ENCODE assay signal across 33 cellular contexts in genomic region chr20:19924255-19924654, GRCh38.
"Had no signal": no experiment of that assay in that cellular context is flagged by ENCODE, and none has a peak within 500 bp of the region (broad histone marks: within the 10 kb centered on the region; RNA-seq: fewer than 3 reads in every experiment).

No MANE protein-coding gene starts in this region.

- H3K27me3 ChIP-seq: adrenal gland, body of pancreas, gastrocnemius medialis, heart left ventricle had no signal

- DNase-seq: activated CD4-positive, alpha-beta memory T cell treated with anti-CD3 and anti-CD28 coated beads for 36 hours; activated CD4-positive, alpha-beta T cell treated with anti-CD3 and anti-CD28 coated beads for 36 hours; activated CD4-positive, alpha-beta T cell treated with anti-CD3 and anti-CD28 coated beads, Interleukin-2, amount 10 ng/mL, durations not matched to agents 24 days and 14 days; activated CD4-positive, CD25-positive, alpha-beta regulatory T cell; activated CD4-positive, CD25-positive, alpha-beta regulatory T cell treated with anti-CD3 and anti-CD28 coated beads, Interleukin-2, amount 50 U/mL, for 72 hours; activated CD8-positive, alpha-beta memory T cell treated with anti-CD3 and anti-CD28 coated beads, Interleukin-2, amount 10 ng/mL, durations not matched to agents 7 days and 5 days; activated CD8-positive, alpha-beta memory T cell treated with anti-CD3 and anti-CD28 coated beads, Interleukin-2, amount 50 U/mL, for 4 hours; activated CD8-positive, alpha-beta T cell treated with anti-CD3 and anti-CD28 coated beads, Interleukin-2, amount 10 ng/mL, durations not matched to agents 7 days and 5 days; activated effector memory CD4-positive, alpha-beta T cell treated with anti-CD3 and anti-CD28 coated beads, Interleukin-2, amount 50 U/mL, for 16 hours; activated naive CD4-positive, alpha-beta T cell treated with anti-CD3 and anti-CD28 coated beads for 36 hours; activated naive CD8-positive, alpha-beta T cell treated with anti-CD3 and anti-CD28 coated beads for 36 hours; activated naive CD8-positive, alpha-beta T cell treated with anti-CD3 and anti-CD28 coated beads, Interleukin-2, amount 50 U/mL, for 24 hours; activated T-cell treated with anti-CD3 and anti-CD28 coated beads, Interleukin-2, amount 50 U/mL, for 1 hour; activated T-cell treated with anti-CD3 and anti-CD28 coated beads, Interleukin-2, amount 50 U/mL, for 48 hours; adrenal gland; amygdala; aorta; body of pancreas; caudate nucleus; effector CD8-positive, alpha-beta T cell; foreskin fibroblast; gastrocnemius medialis; glutamatergic neuron; heart left ventricle; T-helper 2 cell had no signal

- H3K9me3 ChIP-seq: adrenal gland, body of pancreas, gastrocnemius medialis, heart left ventricle had no signal

- H3K27ac Mint-ChIP-seq: activated CD4-positive, alpha-beta memory T cell treated with anti-CD3 and anti-CD28 coated beads for 36 hours; activated CD4-positive, alpha-beta T cell treated with anti-CD3 and anti-CD28 coated beads for 36 hours; activated CD4-positive, alpha-beta T cell treated with anti-CD3 and anti-CD28 coated beads, Interleukin-2, amount 10 ng/mL, durations not matched to agents 24 days and 14 days; activated CD8-positive, alpha-beta memory T cell treated with anti-CD3 and anti-CD28 coated beads, Interleukin-2, amount 10 ng/mL, durations not matched to agents 7 days and 5 days; activated CD8-positive, alpha-beta T cell treated with anti-CD3 and anti-CD28 coated beads, Interleukin-2, amount 10 ng/mL, durations not matched to agents 7 days and 5 days; activated naive CD4-positive, alpha-beta T cell treated with anti-CD3 and anti-CD28 coated beads for 36 hours; activated naive CD4-positive, alpha-beta T cell treated with anti-CD3 and anti-CD28 coated beads, Interleukin-2, amount 50 U/mL, for 24 hours; activated naive CD8-positive, alpha-beta T cell treated with anti-CD3 and anti-CD28 coated beads for 36 hours; activated naive CD8-positive, alpha-beta T cell treated with anti-CD3 and anti-CD28 coated beads, Interleukin-2, amount 50 U/mL, for 24 hours; activated T-helper 1 cell treated with anti-CD3 and anti-CD28 coated beads, Interleukin-12 subunit alpha, Interleukin-12 subunit beta, Interleukin-2, Interleukin-4 antibody, amounts not matched to agents 30 ng/mL and 10 ng/mL and 1 ng/mL, durations not matched to agents 14 hours and 24 hours and 36 hours; activated T-helper 2 cell treated with anti-CD3 and anti-CD28 coated beads, Interferon-gamma antibody, Interleukin-2, Interleukin-4, amounts not matched to agents 10 μg/mL and 5 μg/mL and 100 μg/mL, durations not matched to agents 14 hours and 24 hours and 36 hours had no signal

- ATAC-seq: activated CD4-positive, alpha-beta T cell treated with anti-CD3 and anti-CD28 coated beads for 36 hours; activated CD8-positive, alpha-beta memory T cell treated with anti-CD3 and anti-CD28 coated beads, Interleukin-2, amount 10 ng/mL, durations not matched to agents 7 days and 5 days; activated CD8-positive, alpha-beta T cell treated with anti-CD3 and anti-CD28 coated beads, Interleukin-2, amount 10 ng/mL, durations not matched to agents 7 days and 5 days; activated naive CD8-positive, alpha-beta T cell treated with anti-CD3 and anti-CD28 coated beads, Interleukin-2, amount 50 U/mL, for 24 hours; body of pancreas; esophagus mucosa; gastrocnemius medialis; heart left ventricle had no signal

- H3K27me3 Mint-ChIP-seq: activated CD4-positive, alpha-beta memory T cell treated with anti-CD3 and anti-CD28 coated beads for 36 hours; activated CD4-positive, alpha-beta T cell treated with anti-CD3 and anti-CD28 coated beads, Interleukin-2, amount 10 ng/mL, durations not matched to agents 24 days and 14 days; activated naive CD4-positive, alpha-beta T cell treated with anti-CD3 and anti-CD28 coated beads, Interleukin-2, amount 50 U/mL, for 24 hours had no signal

- H3K4me3 Mint-ChIP-seq: activated CD4-positive, alpha-beta memory T cell treated with anti-CD3 and anti-CD28 coated beads for 36 hours; activated CD4-positive, alpha-beta T cell treated with anti-CD3 and anti-CD28 coated beads for 36 hours; activated CD4-positive, alpha-beta T cell treated with anti-CD3 and anti-CD28 coated beads, Interleukin-2, amount 10 ng/mL, durations not matched to agents 24 days and 14 days; activated CD8-positive, alpha-beta memory T cell treated with anti-CD3 and anti-CD28 coated beads, Interleukin-2, amount 10 ng/mL, durations not matched to agents 7 days and 5 days; activated CD8-positive, alpha-beta T cell treated with anti-CD3 and anti-CD28 coated beads, Interleukin-2, amount 10 ng/mL, durations not matched to agents 7 days and 5 days; activated naive CD4-positive, alpha-beta T cell treated with anti-CD3 and anti-CD28 coated beads for 36 hours; activated naive CD4-positive, alpha-beta T cell treated with anti-CD3 and anti-CD28 coated beads, Interleukin-2, amount 50 U/mL, for 24 hours; activated naive CD8-positive, alpha-beta T cell treated with anti-CD3 and anti-CD28 coated beads for 36 hours; activated naive CD8-positive, alpha-beta T cell treated with anti-CD3 and anti-CD28 coated beads, Interleukin-2, amount 50 U/mL, for 24 hours; activated T-helper 1 cell treated with anti-CD3 and anti-CD28 coated beads, Interleukin-12 subunit alpha, Interleukin-12 subunit beta, Interleukin-2, Interleukin-4 antibody, amounts not matched to agents 30 ng/mL and 10 ng/mL and 1 ng/mL, durations not matched to agents 14 hours and 24 hours and 36 hours had no signal

- H3K9me3 Mint-ChIP-seq: activated CD4-positive, alpha-beta memory T cell treated with anti-CD3 and anti-CD28 coated beads for 36 hours; activated CD4-positive, alpha-beta T cell treated with anti-CD3 and anti-CD28 coated beads, Interleukin-2, amount 10 ng/mL, durations not matched to agents 24 days and 14 days; activated naive CD4-positive, alpha-beta T cell treated with anti-CD3 and anti-CD28 coated beads for 36 hours; activated naive CD4-positive, alpha-beta T cell treated with anti-CD3 and anti-CD28 coated beads, Interleukin-2, amount 50 U/mL, for 24 hours; activated naive CD8-positive, alpha-beta T cell treated with anti-CD3 and anti-CD28 coated beads for 36 hours; activated naive CD8-positive, alpha-beta T cell treated with anti-CD3 and anti-CD28 coated beads, Interleukin-2, amount 50 U/mL, for 24 hours; activated T-helper 1 cell treated with anti-CD3 and anti-CD28 coated beads, Interleukin-12 subunit alpha, Interleukin-12 subunit beta, Interleukin-2, Interleukin-4 antibody, amounts not matched to agents 30 ng/mL and 10 ng/mL and 1 ng/mL, durations not matched to agents 14 hours and 24 hours and 36 hours; activated T-helper 2 cell treated with anti-CD3 and anti-CD28 coated beads, Interferon-gamma antibody, Interleukin-2, Interleukin-4, amounts not matched to agents 10 μg/mL and 5 μg/mL and 100 μg/mL, durations not matched to agents 14 hours and 24 hours and 36 hours had no signal

- H3K36me3 ChIP-seq: adrenal gland, gastrocnemius medialis, heart left ventricle had no signal

- H3K4me1 Mint-ChIP-seq: activated CD4-positive, alpha-beta T cell treated with anti-CD3 and anti-CD28 coated beads for 36 hours; activated CD4-positive, alpha-beta T cell treated with anti-CD3 and anti-CD28 coated beads, Interleukin-2, amount 10 ng/mL, durations not matched to agents 24 days and 14 days; activated CD8-positive, alpha-beta memory T cell treated with anti-CD3 and anti-CD28 coated beads, Interleukin-2, amount 10 ng/mL, durations not matched to agents 7 days and 5 days; activated naive CD4-positive, alpha-beta T cell treated with anti-CD3 and anti-CD28 coated beads, Interleukin-2, amount 50 U/mL, for 24 hours; activated naive CD8-positive, alpha-beta T cell treated with anti-CD3 and anti-CD28 coated beads for 36 hours; activated naive CD8-positive, alpha-beta T cell treated with anti-CD3 and anti-CD28 coated beads, Interleukin-2, amount 50 U/mL, for 24 hours had no signal

- FAIRE-seq: colon, endometrium, endothelial cell of umbilical vein had no signal

- H3K27ac ChIP-seq: adrenal gland, body of pancreas, epithelial cell of prostate, heart left ventricle had no signal

- H3K4me3 ChIP-seq: adrenal gland, body of pancreas, gastrocnemius medialis, heart left ventricle had no signal
